ENCODE assay signal across 19 cellular contexts in the genomic region with DNA sequence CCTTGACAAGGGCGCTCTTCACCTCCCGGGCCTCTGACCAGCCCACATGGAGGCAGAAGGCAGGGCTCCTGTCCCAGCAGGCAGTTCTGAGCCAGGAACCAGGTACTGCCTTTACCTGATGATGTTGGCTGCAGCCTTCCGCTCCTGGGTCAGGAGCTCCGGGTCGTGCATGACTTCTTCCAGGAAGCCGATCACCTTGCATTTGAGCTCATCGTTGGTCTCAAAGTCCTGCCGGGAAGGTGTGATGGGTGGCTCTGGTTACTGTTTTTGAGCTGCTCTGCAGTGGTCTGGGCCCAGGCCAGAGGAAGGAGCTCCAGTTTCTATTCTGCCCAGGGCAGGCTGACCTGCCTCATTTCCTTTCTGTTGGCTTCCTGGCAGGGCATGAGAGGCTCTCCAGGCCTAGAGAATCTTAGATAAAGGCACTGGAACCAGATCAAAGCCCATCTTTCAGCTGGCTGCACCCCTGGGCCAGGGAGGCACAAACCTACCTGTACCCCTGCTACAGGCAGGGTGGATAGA. TPM values are rescaled to one million over a fixed set of nuclear protein-coding genes. Genes with fewer than 3 reads are reported as not detected.
A peak's percentile ranks its signal among the peaks of the same experiment; 100 is the strongest.
DNase-seq lines count a peak whose midpoint lies in the region; ATAC-seq, FAIRE-seq and TF ChIP-seq lines count a peak whose summit lies in the region.
"Had no signal": no experiment of that assay in that cellular context is flagged by ENCODE, and none has a peak within 500 bp of the region (broad histone marks: within the 10 kb centered on the region; RNA-seq: fewer than 3 reads in every experiment).

No MANE protein-coding gene starts in this region.

- BruUV-seq in Calu3 (replicated peaks; lab: Mats Ljungman, UMichigan) = no TSS peak

- H2BK12ac ChIP-seq in mesenchymal stem cell (ENCODE audit: low read length in 2 of 2) = peak overlapping the region; percentile 73 to 75

- TF ChIP-seq CTCF in A549 (IDR thresholded peaks at IDR 0.05) = no peak
- no peak for TF ChIP-seq CTCF in Peyer's patch (IDR thresholded peaks at IDR 0.05)
- no peak for TF ChIP-seq CTCF in Calu3 (IDR thresholded peaks at IDR 0.05; ENCODE audit: unreplicated experiment)

- TF ChIP-seq RAD21 in A549 (conservative IDR thresholded peaks at IDR 0.05 in 1 of 2, IDR thresholded peaks at IDR 0.05 in 1 of 2) = no peak

- peak overlapping the region; percentile 46 for H2AK5ac ChIP-seq in mesenchymal stem cell (ENCODE audit: low read length, severe bottlenecking)

- H4K8ac ChIP-seq in mesenchymal stem cell (ENCODE audit: low read length) = peak overlapping the region; percentile 27

- H3K27ac Mint-ChIP-seq in dendritic cell treated with granulocyte-macrophage colony-stimulating factor and Interleukin-4, amounts not matched to agents 40 ng/mL and 50 ng/mL, for 4 days = peak overlapping the region; percentile 69
- H3K27ac Mint-ChIP-seq in Calu3 (ENCODE audit: unreplicated experiment) = no peak overlapping the region
- H3K27ac Mint-ChIP-seq: CD8-positive, alpha-beta T cell had no signal

- no peak overlapping the region for H3K9ac ChIP-seq in mesenchymal stem cell (ENCODE audit: low read length)
- H3K9ac ChIP-seq: BLaER1 had no signal

- POLR2A ChIA-PET in A549 (lab: Yijun Ruan, JAX) = no interaction called here

- H3K27me3 Mint-ChIP-seq in dendritic cell treated with granulocyte-macrophage colony-stimulating factor and Interleukin-4, amounts not matched to agents 40 ng/mL and 50 ng/mL, for 4 days = peaks cover 3% of the 10 kb centered on the region
- no peaks in the 10 kb centered on the region for H3K27me3 Mint-ChIP-seq in Calu3 (ENCODE audit: unreplicated experiment)
- H3K27me3 Mint-ChIP-seq: IgD-negative memory B cell had no signal

- intact Hi-C loops in dendritic cell treated with granulocyte-macrophage colony-stimulating factor and Interleukin-4, amounts not matched to agents 40 ng/mL and 50 ng/mL, for 4 days (cut with micrococcal nuclease) = no loop called here
- intact Hi-C loops in Calu3 (cut with micrococcal nuclease; ENCODE audit: unreplicated experiment) = no loop called here

- H3K4me2 ChIP-seq in A549 = no peak overlapping the region
- no peak overlapping the region for H3K4me2 ChIP-seq in mesenchymal stem cell (ENCODE audit: low read length, poor library complexity, severe bottlenecking)
- H3K4me2 ChIP-seq: BLaER1 had no signal

- peak overlapping the region; percentile 26 for H2BK15ac ChIP-seq in mesenchymal stem cell (ENCODE audit: low read depth, poor library complexity, severe bottlenecking)

- peaks cover 0 to 15% of the 10 kb centered on the region in 2 experiments for H3K27me3 ChIP-seq in mesenchymal stem cell (ENCODE audit: control insufficient read depth in 1 of 2, insufficient read depth in 1 of 2, low read length in 2 of 2)
- no peaks in the 10 kb centered on the region for H3K27me3 ChIP-seq in Peyer's patch
- H3K27me3 ChIP-seq: BLaER1 had no signal

- 80% methylated on average over 7 of the region's 8 CpGs for WGBS in A549 (ENCODE audit: missing lambda C conversion rate)
- WGBS in mesenchymal stem cell = 99% methylated on average over 8 of the region's 8 CpGs

- peak overlapping the region; percentile 57 for H4K91ac ChIP-seq in mesenchymal stem cell (ENCODE audit: low read length)

- no peak overlapping the region for H2BK120ac ChIP-seq in mesenchymal stem cell (ENCODE audit: low read depth, low read length)

- no peak for ATAC-seq in A549
- ATAC-seq: CD8-positive, alpha-beta T cell; PC-3; Right ventricle myocardium inferior had no signal

- no peak overlapping the region for H2AFZ ChIP-seq in mesenchymal stem cell (ENCODE audit: low read depth, low read length)

- H3K14ac ChIP-seq in mesenchymal stem cell (ENCODE audit: low read length in 2 of 2) = peak overlapping the region in 1 of 2 experiments; percentile 69

- H3K4me3 Mint-ChIP-seq in dendritic cell treated with granulocyte-macrophage colony-stimulating factor and Interleukin-4, amounts not matched to agents 40 ng/mL and 50 ng/mL, for 4 days = no peak overlapping the region
- H3K4me3 Mint-ChIP-seq in Calu3 (ENCODE audit: low read depth, unreplicated experiment) = no peak overlapping the region
- H3K4me3 Mint-ChIP-seq: CD8-positive, alpha-beta T cell had no signal

- no peaks in the 10 kb centered on the region for H3K9me3 ChIP-seq in A549
- no peaks in the 10 kb centered on the region for H3K9me3 ChIP-seq in mesenchymal stem cell (ENCODE audit: control insufficient read depth, low read length)
- H3K9me3 ChIP-seq in Peyer's patch = no peaks in the 10 kb centered on the region
- H3K9me3 ChIP-seq: BLaER1 had no signal

- no peaks in the 10 kb centered on the region for H3K79me1 ChIP-seq in mesenchymal stem cell (replicated peaks; ENCODE audit: low read length, poor library complexity, severe bottlenecking)

- H3K4me1 Mint-ChIP-seq in dendritic cell treated with granulocyte-macrophage colony-stimulating factor and Interleukin-4, amounts not matched to agents 40 ng/mL and 50 ng/mL, for 4 days (ENCODE audit: low read depth) = peaks cover 70% of the 10 kb centered on the region
- peaks cover 28% of the 10 kb centered on the region for H3K4me1 Mint-ChIP-seq in Calu3 (ENCODE audit: low read depth, unreplicated experiment)

- no peaks in the 10 kb centered on the region for H3K36me3 ChIP-seq in mesenchymal stem cell (ENCODE audit: control insufficient read depth in 1 of 2, insufficient read depth in 2 of 2, low read depth in 1 of 2, low read length in 2 of 2)
- no peaks in the 10 kb centered on the region for H3K36me3 ChIP-seq in Peyer's patch
- H3K36me3 ChIP-seq: BLaER1 had no signal

- TF ChIP-seq POLR2A in A549 (IDR thresholded peaks at IDR 0.05; ENCODE audit: low read length) = no peak
- no peak for TF ChIP-seq POLR2A in Peyer's patch (IDR thresholded peaks at IDR 0.05)

- DNase-seq in A549 (ENCODE audit: low read depth in 1 of 2, low spot score in 1 of 2) (no peak), NCI-H226 (peak; percentile 32), mesenchymal stem cell (no peak), NK-92 (lab: John Stamatoyannopoulos, UW; ENCODE audit: unreplicated experiment) (no peak), Peyer's patch (no peak), Calu3 (no peak)
- DNase-seq in activated naive CD4-positive, alpha-beta T cell (lab: John Stamatoyannopoulos, UW) = no peak
- DNase-seq: CD8-positive, alpha-beta T cell; DMS79 treated with DMSO at 0.1 percent for 48 hours; Kasumi-1; NCI-H187; NCI-H774; PC-3 had no signal

- H3K27ac ChIP-seq in A549 = peak overlapping the region; percentile 45 to 51; a peak in 4 of 6 replicates
- H3K27ac ChIP-seq in mesenchymal stem cell (ENCODE audit: low read length, poor library complexity, severe bottlenecking) = no peak overlapping the region
- H3K27ac ChIP-seq in Peyer's patch = no peak overlapping the region
- H3K27ac ChIP-seq: BLaER1, SK-N-MC had no signal

- H3K4me3 ChIP-seq in A549 = no peak overlapping the region
- no peak overlapping the region for H3K4me3 ChIP-seq in mesenchymal stem cell (ENCODE audit: insufficient read depth in 1 of 2, low read depth in 1 of 2, low read length in 2 of 2)
- H3K4me3 ChIP-seq in Peyer's patch = no peak overlapping the region
- H3K4me3 ChIP-seq: BLaER1, SK-N-MC had no signal

- peaks cover 3% of the 10 kb centered on the region for H3K36me3 Mint-ChIP-seq in dendritic cell treated with granulocyte-macrophage colony-stimulating factor and Interleukin-4, amounts not matched to agents 40 ng/mL and 50 ng/mL, for 4 days (ENCODE audit: low read depth)
- H3K36me3 Mint-ChIP-seq in Calu3 (ENCODE audit: insufficient read depth, unreplicated experiment) = no peaks in the 10 kb centered on the region
- H3K36me3 Mint-ChIP-seq: CD8-positive, alpha-beta T cell had no signal

- no peak overlapping the region for H2BK5ac ChIP-seq in mesenchymal stem cell (ENCODE audit: low read depth, low read length, poor library complexity, severe bottlenecking)

- no peak for TF ChIP-seq EP300 in A549 (IDR thresholded peaks at IDR 0.05)

- H3K9me3 Mint-ChIP-seq in dendritic cell treated with granulocyte-macrophage colony-stimulating factor and Interleukin-4, amounts not matched to agents 40 ng/mL and 50 ng/mL, for 4 days = no peaks in the 10 kb centered on the region
- H3K9me3 Mint-ChIP-seq in Calu3 (ENCODE audit: low read depth, unreplicated experiment) = no peaks in the 10 kb centered on the region
- H3K9me3 Mint-ChIP-seq: CD8-positive, alpha-beta T cell; IgD-negative memory B cell had no signal

- CTCF ChIA-PET in A549 (lab: Yijun Ruan, JAX) = interaction anchor here (0.7 to 5.9 kb wide), 8 partner anchors 9 to 186 kb away, joined by 3 to 29 read pairs (median 9); no protein-coding TSS in a partner anchor
- CTCF ChIA-PET in Calu3 (lab: Charles Lee) = interaction anchor here (0.7 to 1.8 kb wide), 3 partner anchors 9 to 118 kb away, joined by 3 to 4 read pairs (median 3); no protein-coding TSS in a partner anchor

- FAIRE-seq in A549 (lab: Jason Lieb, UNC) = no peak
- FAIRE-seq: G401.6 had no signal

- H3K23ac ChIP-seq in mesenchymal stem cell (ENCODE audit: low read length in 2 of 2) = peak overlapping the region in 1 of 2 experiments; percentile 73

- peaks cover 18% of the 10 kb centered on the region for H3K4me1 ChIP-seq in A549
- H3K4me1 ChIP-seq in mesenchymal stem cell (ENCODE audit: control insufficient read depth, insufficient read depth, low read depth, low read length) = peaks cover 35% of the 10 kb centered on the region
- H3K4me1 ChIP-seq in Peyer's patch = no peaks in the 10 kb centered on the region

- H3K4ac ChIP-seq in mesenchymal stem cell (ENCODE audit: low read depth in 1 of 2, low read length in 2 of 2) = peak overlapping the region; percentile 16 to 60

- peak overlapping the region; percentile 38 to 72 for H3K18ac ChIP-seq in mesenchymal stem cell (ENCODE audit: low read depth in 1 of 2, low read length in 2 of 2)

TF ChIP-seq in A549, 52 proteins besides CTCF, POLR2A, EP300 and RAD21 (continues in another document):
- no peak for TF ChIP-seq TP53 (CRISPR knock-in tag; IDR thresholded peaks at IDR 0.05)
- TF ChIP-seq GATA3 (IDR thresholded peaks at IDR 0.05; ENCODE audit: borderline replicate concordance) = no peak
- TF ChIP-seq MAFK (IDR thresholded peaks at IDR 0.05; ENCODE audit: partially characterized antibody) = no peak
- no peak for TF ChIP-seq RFX5 (IDR thresholded peaks at IDR 0.05)

RNA-seq across cellular contexts. Expression of gene CTSH, which starts 53.2 kb away (rescaled TPM):
- polyA plus RNA-seq in A549 (2011; rRNA removed) (33.3 and 33.4 TPM in 2 replicates), A549 (2017; fragmentation: RNase III; extraction: RNeasy Plus Mini Kit Qiagen cat#74134 plus additional on column Dnase treatment) (25.2 to 36.2 TPM (median 32.8 TPM) in 3 replicates)
- polyA plus RNA-seq in A549 (2012; cell fraction: cytosol; rRNA removed) = 24.2 and 24.3 TPM in 2 replicates
- 20.3 and 29.3 TPM in 2 replicates for polyA plus RNA-seq in A549 (2012; cell fraction: nucleus; rRNA removed)
- 16.9 and 20.6 TPM in 2 replicates for polyA minus RNA-seq in A549 (2011; rRNA and poly(A)+ RNA removed)
- polyA plus RNA-seq in mesenchymal stem cell (2013, experiment 1 of 2) = 28.4 TPM
- 29.4 TPM for polyA plus RNA-seq in mesenchymal stem cell (2013, experiment 2 of 2)
- total RNA-seq in Peyer's patch (100 to 1,000 TPM in 3 of 4 donors, 10 to 100 TPM in 1; 99.9 to 198 (median 161) TPM), Calu3 (2022) (327 and 433 TPM in 2 replicates)

Comparison
In these comparisons a context has a peak if more than half of its experiments do, and no peak if none do; other contexts are left out.
1. H3K27ac ChIP-seq: peak in A549 (2 of 2); none in mesenchymal stem cell (single experiment) and Peyer's patch (0 of 4).